ENCODE assay signal across 1 cellular context in the genomic region with DNA sequence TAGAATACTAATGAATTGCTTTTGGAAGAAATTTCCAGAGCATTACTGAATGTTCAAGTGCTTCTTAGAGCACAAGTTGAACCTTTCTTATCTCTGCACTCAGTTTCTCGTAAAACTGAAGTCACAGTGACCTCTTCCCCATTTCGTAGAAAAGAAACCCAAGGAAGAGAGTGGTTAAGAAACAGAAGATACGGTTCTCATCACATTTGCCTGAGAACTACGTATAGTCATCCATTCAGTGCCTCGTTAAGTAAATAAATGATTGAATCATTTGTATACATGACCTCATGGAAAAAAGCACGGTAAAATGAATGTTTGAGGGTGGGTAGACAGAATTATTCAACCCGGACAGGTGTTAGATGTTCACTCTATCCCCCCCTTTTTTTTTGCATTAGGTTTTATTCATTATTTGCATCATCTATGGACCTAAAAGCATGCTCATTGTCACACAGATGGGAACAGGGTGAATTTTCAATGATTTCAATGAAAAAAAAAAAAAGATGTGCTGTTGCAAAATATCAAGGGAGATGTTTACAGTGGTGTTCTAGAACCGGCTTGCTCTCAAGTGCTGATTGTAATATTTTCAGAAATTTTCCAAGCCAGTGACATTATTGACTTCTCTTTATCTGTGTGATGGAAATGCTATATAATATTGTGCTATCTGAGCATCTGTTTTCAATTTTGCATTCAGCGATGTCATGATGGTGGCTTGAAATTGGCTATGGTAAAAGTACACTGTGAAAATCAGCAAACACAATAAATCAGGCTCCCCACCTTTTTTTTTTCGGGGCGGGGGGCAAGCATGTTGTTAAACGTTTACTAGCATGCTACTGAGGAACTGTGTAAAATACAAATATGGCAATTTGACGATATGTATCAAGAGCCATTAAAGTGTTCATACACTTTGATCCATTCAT.
TF ChIP-seq lines count a peak whose summit lies in the region.

No MANE protein-coding gene starts in this region.

TF ChIP-seq in HEK293, 187 proteins besides CTCF, POLR2A, EP300 and RAD21 (continued from another document):
- TF ChIP-seq ZNF341 (tag by site-specific recombination; IDR thresholded peaks at IDR 0.05; ENCODE audit: low read depth) (0 out of 2 replicates have a peak, but pooled peaks have one; percentile 30), ZNF544 (tag by site-specific recombination; IDR thresholded peaks at IDR 0.05) (no peak), SCRT2 (tag by site-specific recombination; IDR thresholded peaks at IDR 0.05) (no peak), ZNF157 (tag by site-specific recombination; IDR thresholded peaks at IDR 0.05) (no peak), ZFP3 (tag by site-specific recombination; IDR thresholded peaks at IDR 0.05; ENCODE audit: low read depth) (no peak), ZBTB8A (tag by site-specific recombination; IDR thresholded peaks at IDR 0.05) (no peak), ZNF488 (tag by site-specific recombination; IDR thresholded peaks at IDR 0.05) (no peak), ZNF701 (tag by site-specific recombination; IDR thresholded peaks at IDR 0.05) (no peak), TRIM28 (IDR thresholded peaks at IDR 0.05; ENCODE audit: borderline replicate concordance, low read length) (no peak), ZNF571 (tag by site-specific recombination; IDR thresholded peaks at IDR 0.05) (no peak), GLIS2 (tag by site-specific recombination; IDR thresholded peaks at IDR 0.05) (no peak), ZNF660 (tag by site-specific recombination; IDR thresholded peaks at IDR 0.05) (no peak), ZNF202 (tag by site-specific recombination; IDR thresholded peaks at IDR 0.05; ENCODE audit: borderline replicate concordance) (no peak), GLIS1 (tag by site-specific recombination; IDR thresholded peaks at IDR 0.05) (no peak), TCF7L2 (IDR thresholded peaks at IDR 0.05; ENCODE audit: borderline replicate concordance, low read depth, low read length) (no peak), MYNN (tag by site-specific recombination; IDR thresholded peaks at IDR 0.05; ENCODE audit: borderline replicate concordance) (no peak), ZNF585B (tag by site-specific recombination; IDR thresholded peaks at IDR 0.05) (no peak), ZNF37A (tag by site-specific recombination; IDR thresholded peaks at IDR 0.05) (no peak), SP7 (tag by site-specific recombination; IDR thresholded peaks at IDR 0.05) (no peak), ZNF26 (tag by site-specific recombination; IDR thresholded peaks at IDR 0.05) (no peak), KLF10 (tag by site-specific recombination; IDR thresholded peaks at IDR 0.05) (no peak), IKZF3 (tag by site-specific recombination; IDR thresholded peaks at IDR 0.05) (no peak), ZBTB7A (tag by site-specific recombination; IDR thresholded peaks at IDR 0.05; ENCODE audit: low read depth) (no peak), ZBTB21 (tag by site-specific recombination; IDR thresholded peaks at IDR 0.05) (peak; percentile 75), BCL6B (tag by site-specific recombination; IDR thresholded peaks at IDR 0.05) (no peak), ZNF350 (tag by site-specific recombination; IDR thresholded peaks at IDR 0.05) (no peak), KLF17 (tag by site-specific recombination; IDR thresholded peaks at IDR 0.05) (no peak), ZNF132 (tag by site-specific recombination; IDR thresholded peaks at IDR 0.05; ENCODE audit: borderline replicate concordance) (no peak), ZNF629 (tag by site-specific recombination; IDR thresholded peaks at IDR 0.05) (peak; percentile 84)
- TF ChIP-seq, protein P1, sequence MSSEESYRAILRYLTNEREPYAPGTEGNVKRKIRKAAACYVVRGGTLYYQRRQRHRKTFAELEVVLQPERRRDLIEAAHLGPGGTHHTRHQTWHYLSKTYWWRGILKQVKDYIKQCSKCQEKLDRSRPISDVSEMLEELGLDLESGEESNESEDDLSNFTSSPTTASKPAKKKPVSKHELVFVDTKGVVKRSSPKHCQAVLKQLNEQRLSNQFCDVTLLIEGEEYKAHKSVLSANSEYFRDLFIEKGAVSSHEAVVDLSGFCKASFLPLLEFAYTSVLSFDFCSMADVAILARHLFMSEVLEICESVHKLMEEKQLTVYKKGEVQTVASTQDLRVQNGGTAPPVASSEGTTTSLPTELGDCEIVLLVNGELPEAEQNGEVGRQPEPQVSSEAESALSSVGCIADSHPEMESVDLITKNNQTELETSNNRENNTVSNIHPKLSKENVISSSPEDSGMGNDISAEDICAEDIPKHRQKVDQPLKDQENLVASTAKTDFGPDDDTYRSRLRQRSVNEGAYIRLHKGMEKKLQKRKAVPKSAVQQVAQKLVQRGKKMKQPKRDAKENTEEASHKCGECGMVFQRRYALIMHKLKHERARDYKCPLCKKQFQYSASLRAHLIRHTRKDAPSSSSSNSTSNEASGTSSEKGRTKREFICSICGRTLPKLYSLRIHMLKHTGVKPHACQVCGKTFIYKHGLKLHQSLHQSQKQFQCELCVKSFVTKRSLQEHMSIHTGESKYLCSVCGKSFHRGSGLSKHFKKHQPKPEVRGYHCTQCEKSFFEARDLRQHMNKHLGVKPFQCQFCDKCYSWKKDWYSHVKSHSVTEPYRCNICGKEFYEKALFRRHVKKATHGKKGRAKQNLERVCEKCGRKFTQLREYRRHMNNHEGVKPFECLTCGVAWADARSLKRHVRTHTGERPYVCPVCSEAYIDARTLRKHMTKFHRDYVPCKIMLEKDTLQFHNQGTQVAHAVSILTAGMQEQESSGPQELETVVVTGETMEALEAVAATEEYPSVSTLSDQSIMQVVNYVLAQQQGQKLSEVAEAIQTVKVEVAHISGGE (tag by site-specific recombination; conservative IDR thresholded peaks at IDR 0.05; ENCODE audit: low read depth), result no peak
- TF ChIP-seq, protein P2, sequence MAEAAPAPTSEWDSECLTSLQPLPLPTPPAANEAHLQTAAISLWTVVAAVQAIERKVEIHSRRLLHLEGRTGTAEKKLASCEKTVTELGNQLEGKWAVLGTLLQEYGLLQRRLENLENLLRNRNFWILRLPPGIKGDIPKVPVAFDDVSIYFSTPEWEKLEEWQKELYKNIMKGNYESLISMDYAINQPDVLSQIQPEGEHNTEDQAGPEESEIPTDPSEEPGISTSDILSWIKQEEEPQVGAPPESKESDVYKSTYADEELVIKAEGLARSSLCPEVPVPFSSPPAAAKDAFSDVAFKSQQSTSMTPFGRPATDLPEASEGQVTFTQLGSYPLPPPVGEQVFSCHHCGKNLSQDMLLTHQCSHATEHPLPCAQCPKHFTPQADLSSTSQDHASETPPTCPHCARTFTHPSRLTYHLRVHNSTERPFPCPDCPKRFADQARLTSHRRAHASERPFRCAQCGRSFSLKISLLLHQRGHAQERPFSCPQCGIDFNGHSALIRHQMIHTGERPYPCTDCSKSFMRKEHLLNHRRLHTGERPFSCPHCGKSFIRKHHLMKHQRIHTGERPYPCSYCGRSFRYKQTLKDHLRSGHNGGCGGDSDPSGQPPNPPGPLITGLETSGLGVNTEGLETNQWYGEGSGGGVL (tag by site-specific recombination; IDR thresholded peaks at IDR 0.05), result peak; percentile 67
